ENCODE assay signal across 8 cellular contexts in the genomic region with DNA sequence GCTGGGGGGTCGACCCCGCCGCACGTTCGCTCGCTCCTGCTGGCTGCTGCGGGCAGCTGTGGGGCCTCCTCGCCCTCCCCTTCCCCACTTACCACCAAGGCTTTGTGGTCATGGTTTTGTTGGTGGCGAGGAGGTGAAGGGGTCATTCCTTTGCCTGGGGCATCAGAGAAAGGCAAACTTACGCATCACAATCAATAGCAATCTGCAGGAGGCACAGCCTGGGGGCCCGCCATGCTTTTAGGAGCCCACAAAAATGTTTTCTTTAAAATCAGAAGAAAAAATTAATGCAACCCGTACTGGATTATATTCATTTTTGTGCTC.
DNase-seq lines count a peak whose midpoint lies in the region; ATAC-seq and TF ChIP-seq lines count a peak whose summit lies in the region.

No MANE protein-coding gene starts in this region.

- H3K36me3 ChIP-seq in ACC112 (ENCODE audit: insufficient read depth, low read length) = no peaks in the 10 kb centered on the region
- H3K36me3 ChIP-seq in muscle layer of colon (ENCODE audit: insufficient read depth, low read length) = no peaks in the 10 kb centered on the region

- no peak overlapping the region for H3K9ac ChIP-seq in muscle layer of colon (ENCODE audit: low read length)

- peak; percentile 28 for ATAC-seq in HG02759 (IDR thresholded peaks at IDR 0.05; ENCODE audit: unreplicated experiment)

- H3K4me1 ChIP-seq in ACC112 (ENCODE audit: control insufficient read depth, insufficient read depth, low read length, unreplicated experiment) = no peaks in the 10 kb centered on the region
- no peaks in the 10 kb centered on the region for H3K4me1 ChIP-seq in muscle layer of colon (ENCODE audit: insufficient read depth, low read length)

- peaks cover 27% of the 10 kb centered on the region for H3K4me1 Mint-ChIP-seq in brain

- peak overlapping the region; percentile 81 to 89 (median 85) for H3K4me3 Mint-ChIP-seq in brain

- no peaks in the 10 kb centered on the region for H3K27me3 ChIP-seq in ACC112 (ENCODE audit: insufficient read depth, low read length)
- no peaks in the 10 kb centered on the region for H3K27me3 ChIP-seq in muscle layer of colon (ENCODE audit: control insufficient read depth in 1 of 2, insufficient read depth in 2 of 2, low read length in 2 of 2)

- no peaks in the 10 kb centered on the region for H3K9me3 ChIP-seq in muscle layer of colon (ENCODE audit: low read length)

- DNase-seq in NCI-H1417 (lab: John Stamatoyannopoulos, UW) (no peak), NCI-H524 (lab: John Stamatoyannopoulos, UW) (no peak), kidney glomerular epithelial cell (lab: John Stamatoyannopoulos, UW) (no peak), NCI-H524 treated with DMSO at 0.1 percent for 48 hours (lab: John Stamatoyannopoulos, UW) (no peak)

- no peak overlapping the region for H3K27ac ChIP-seq in ACC112 (ENCODE audit: low read depth, low read length)
- H3K27ac ChIP-seq in muscle layer of colon (ENCODE audit: low read depth, low read length) = no peak overlapping the region

- H2AFZ ChIP-seq in ACC112 (ENCODE audit: low read length, unreplicated experiment) = peak overlapping the region; percentile 95

- H3K36me3 Mint-ChIP-seq in brain = no peaks in the 10 kb centered on the region

- peaks cover 4% of the 10 kb centered on the region for H3K27me3 Mint-ChIP-seq in brain

- peak overlapping the region; percentile 84 for H3K4me3 ChIP-seq in ACC112 (ENCODE audit: low read depth, low read length)
- H3K4me3 ChIP-seq in muscle layer of colon (ENCODE audit: low read depth in 1 of 2, low read length in 2 of 2) = peak overlapping the region; percentile 14 to 60

- no peak for TF ChIP-seq CTCF in brain (conservative IDR thresholded peaks at IDR 0.05)

- H3K79me2 ChIP-seq in ACC112 (ENCODE audit: control insufficient read depth, insufficient read depth, low read length, unreplicated experiment) = no peaks in the 10 kb centered on the region

- no peaks in the 10 kb centered on the region for H3K9me3 Mint-ChIP-seq in brain

- H3K27ac Mint-ChIP-seq in brain = peak overlapping the region in 2 of 5 experiments; percentile 47 to 57
